In genomic region chr21:42975886-42976608, GRCh38 we compare ENCODE assay signal across 1 cellular context.
TF ChIP-seq lines count a peak whose summit lies in the region.

No MANE protein-coding gene starts in this region.

TF ChIP-seq in K562, 482 proteins besides CTCF, POLR2A, EP300 and RAD21 (continued from another document and continues in another):
- TF ChIP-seq, protein P1, sequence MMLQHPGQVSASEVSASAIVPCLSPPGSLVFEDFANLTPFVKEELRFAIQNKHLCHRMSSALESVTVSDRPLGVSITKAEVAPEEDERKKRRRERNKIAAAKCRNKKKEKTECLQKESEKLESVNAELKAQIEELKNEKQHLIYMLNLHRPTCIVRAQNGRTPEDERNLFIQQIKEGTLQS (IDR thresholded peaks at IDR 0.05): peak; percentile 67
- TF ChIP-seq, protein P1 (CRISPR knock-in tag; conservative IDR thresholded peaks at IDR 0.05): no peak
- TF ChIP-seq, protein P2, sequence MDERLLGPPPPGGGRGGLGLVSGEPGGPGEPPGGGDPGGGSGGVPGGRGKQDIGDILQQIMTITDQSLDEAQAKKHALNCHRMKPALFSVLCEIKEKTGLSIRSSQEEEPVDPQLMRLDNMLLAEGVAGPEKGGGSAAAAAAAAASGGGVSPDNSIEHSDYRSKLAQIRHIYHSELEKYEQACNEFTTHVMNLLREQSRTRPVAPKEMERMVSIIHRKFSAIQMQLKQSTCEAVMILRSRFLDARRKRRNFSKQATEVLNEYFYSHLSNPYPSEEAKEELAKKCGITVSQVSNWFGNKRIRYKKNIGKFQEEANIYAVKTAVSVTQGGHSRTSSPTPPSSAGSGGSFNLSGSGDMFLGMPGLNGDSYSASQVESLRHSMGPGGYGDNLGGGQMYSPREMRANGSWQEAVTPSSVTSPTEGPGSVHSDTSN (CRISPR knock-in tag; IDR thresholded peaks at IDR 0.05; ENCODE audit: low read depth): no peak
- TF ChIP-seq, protein P2 (tag; conservative IDR thresholded peaks at IDR 0.05; ENCODE audit: low read depth): 0 out of 2 replicates have a peak, but pooled peaks have one; percentile 25
- TF ChIP-seq SMAD1 (IDR thresholded peaks at IDR 0.05; ENCODE audit: low read depth, low read length, partially characterized antibody) (no peak), RAD51 (IDR thresholded peaks at IDR 0.05; ENCODE audit: borderline replicate concordance, low read depth) (no peak), SNIP1 (IDR thresholded peaks at IDR 0.05; ENCODE audit: low read depth) (no peak), ZNF140 (CRISPR knock-in tag; IDR thresholded peaks at IDR 0.05) (no peak), SP1 (CRISPR knock-in tag; IDR thresholded peaks at IDR 0.05) (peak; percentile 27; the same call in 1 of the 2 replicates), ZFP30 (CRISPR knock-in tag; IDR thresholded peaks at IDR 0.05; ENCODE audit: borderline replicate concordance) (no peak), CBFA2T2 (conservative IDR thresholded peaks at IDR 0.05) (no peak), ZNF24 (IDR thresholded peaks at IDR 0.05) (no peak), HNRNPH1 (optimal IDR thresholded peaks at IDR 0.05; ENCODE audit: low read depth, low read length) (no peak), ZNF318 (IDR thresholded peaks at IDR 0.05; ENCODE audit: borderline replicate concordance in 1 of 2, low read depth in 1 of 2) (no peak), ZBTB43 (CRISPR knock-in tag; IDR thresholded peaks at IDR 0.05) (no peak), ZSCAN29 (IDR thresholded peaks at IDR 0.05) (peak; percentile 57; the same call in 1 of the 2 replicates), DNMT1 (IDR thresholded peaks at IDR 0.05) (no peak), KDM2B (CRISPR knock-in tag; IDR thresholded peaks at IDR 0.05) (no peak), ZNF12 (CRISPR knock-in tag; IDR thresholded peaks at IDR 0.05) (no peak), CHCHD3 (CRISPR knock-in tag; IDR thresholded peaks at IDR 0.05) (no peak), KLF16 (IDR thresholded peaks at IDR 0.05) (no peak), NFIC (IDR thresholded peaks at IDR 0.05) (no peak), NR4A1 (CRISPR knock-in tag; IDR thresholded peaks at IDR 0.05) (no peak), NR4A1 (tag; IDR thresholded peaks at IDR 0.05) (no peak), ZKSCAN8 (CRISPR knock-in tag; IDR thresholded peaks at IDR 0.05) (no peak), SMARCC2 (IDR thresholded peaks at IDR 0.05; ENCODE audit: low read depth) (no peak)
- TF ChIP-seq, protein P3, sequence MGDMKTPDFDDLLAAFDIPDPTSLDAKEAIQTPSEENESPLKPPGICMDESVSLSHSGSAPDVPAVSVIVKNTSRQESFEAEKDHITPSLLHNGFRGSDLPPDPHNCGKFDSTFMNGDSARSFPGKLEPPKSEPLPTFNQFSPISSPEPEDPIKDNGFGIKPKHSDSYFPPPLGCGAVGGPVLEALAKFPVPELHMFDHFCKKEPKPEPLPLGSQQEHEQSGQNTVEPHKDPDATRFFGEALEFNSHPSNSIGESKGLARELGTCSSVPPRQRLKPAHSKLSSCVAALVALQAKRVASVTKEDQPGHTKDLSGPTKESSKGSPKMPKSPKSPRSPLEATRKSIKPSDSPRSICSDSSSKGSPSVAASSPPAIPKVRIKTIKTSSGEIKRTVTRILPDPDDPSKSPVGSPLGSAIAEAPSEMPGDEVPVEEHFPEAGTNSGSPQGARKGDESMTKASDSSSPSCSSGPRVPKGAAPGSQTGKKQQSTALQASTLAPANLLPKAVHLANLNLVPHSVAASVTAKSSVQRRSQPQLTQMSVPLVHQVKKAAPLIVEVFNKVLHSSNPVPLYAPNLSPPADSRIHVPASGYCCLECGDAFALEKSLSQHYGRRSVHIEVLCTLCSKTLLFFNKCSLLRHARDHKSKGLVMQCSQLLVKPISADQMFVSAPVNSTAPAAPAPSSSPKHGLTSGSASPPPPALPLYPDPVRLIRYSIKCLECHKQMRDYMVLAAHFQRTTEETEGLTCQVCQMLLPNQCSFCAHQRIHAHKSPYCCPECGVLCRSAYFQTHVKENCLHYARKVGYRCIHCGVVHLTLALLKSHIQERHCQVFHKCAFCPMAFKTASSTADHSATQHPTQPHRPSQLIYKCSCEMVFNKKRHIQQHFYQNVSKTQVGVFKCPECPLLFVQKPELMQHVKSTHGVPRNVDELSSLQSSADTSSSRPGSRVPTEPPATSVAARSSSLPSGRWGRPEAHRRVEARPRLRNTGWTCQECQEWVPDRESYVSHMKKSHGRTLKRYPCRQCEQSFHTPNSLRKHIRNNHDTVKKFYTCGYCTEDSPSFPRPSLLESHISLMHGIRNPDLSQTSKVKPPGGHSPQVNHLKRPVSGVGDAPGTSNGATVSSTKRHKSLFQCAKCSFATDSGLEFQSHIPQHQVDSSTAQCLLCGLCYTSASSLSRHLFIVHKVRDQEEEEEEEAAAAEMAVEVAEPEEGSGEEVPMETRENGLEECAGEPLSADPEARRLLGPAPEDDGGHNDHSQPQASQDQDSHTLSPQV (IDR thresholded peaks at IDR 0.05): no peak
- TF ChIP-seq, protein P4, sequence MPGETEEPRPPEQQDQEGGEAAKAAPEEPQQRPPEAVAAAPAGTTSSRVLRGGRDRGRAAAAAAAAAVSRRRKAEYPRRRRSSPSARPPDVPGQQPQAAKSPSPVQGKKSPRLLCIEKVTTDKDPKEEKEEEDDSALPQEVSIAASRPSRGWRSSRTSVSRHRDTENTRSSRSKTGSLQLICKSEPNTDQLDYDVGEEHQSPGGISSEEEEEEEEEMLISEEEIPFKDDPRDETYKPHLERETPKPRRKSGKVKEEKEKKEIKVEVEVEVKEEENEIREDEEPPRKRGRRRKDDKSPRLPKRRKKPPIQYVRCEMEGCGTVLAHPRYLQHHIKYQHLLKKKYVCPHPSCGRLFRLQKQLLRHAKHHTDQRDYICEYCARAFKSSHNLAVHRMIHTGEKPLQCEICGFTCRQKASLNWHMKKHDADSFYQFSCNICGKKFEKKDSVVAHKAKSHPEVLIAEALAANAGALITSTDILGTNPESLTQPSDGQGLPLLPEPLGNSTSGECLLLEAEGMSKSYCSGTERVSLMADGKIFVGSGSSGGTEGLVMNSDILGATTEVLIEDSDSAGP (CRISPR knock-in tag; IDR thresholded peaks at IDR 0.05): no peak
- TF ChIP-seq, protein P5, sequence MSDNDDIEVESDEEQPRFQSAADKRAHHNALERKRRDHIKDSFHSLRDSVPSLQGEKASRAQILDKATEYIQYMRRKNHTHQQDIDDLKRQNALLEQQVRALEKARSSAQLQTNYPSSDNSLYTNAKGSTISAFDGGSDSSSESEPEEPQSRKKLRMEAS (CRISPR knock-in tag; IDR thresholded peaks at IDR 0.05): no peak
- TF ChIP-seq, protein P6, sequence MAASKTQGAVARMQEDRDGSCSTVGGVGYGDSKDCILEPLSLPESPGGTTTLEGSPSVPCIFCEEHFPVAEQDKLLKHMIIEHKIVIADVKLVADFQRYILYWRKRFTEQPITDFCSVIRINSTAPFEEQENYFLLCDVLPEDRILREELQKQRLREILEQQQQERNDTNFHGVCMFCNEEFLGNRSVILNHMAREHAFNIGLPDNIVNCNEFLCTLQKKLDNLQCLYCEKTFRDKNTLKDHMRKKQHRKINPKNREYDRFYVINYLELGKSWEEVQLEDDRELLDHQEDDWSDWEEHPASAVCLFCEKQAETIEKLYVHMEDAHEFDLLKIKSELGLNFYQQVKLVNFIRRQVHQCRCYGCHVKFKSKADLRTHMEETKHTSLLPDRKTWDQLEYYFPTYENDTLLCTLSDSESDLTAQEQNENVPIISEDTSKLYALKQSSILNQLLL (CRISPR knock-in tag; IDR thresholded peaks at IDR 0.05; ENCODE audit: borderline replicate concordance): no peak
- TF ChIP-seq, protein P7, sequence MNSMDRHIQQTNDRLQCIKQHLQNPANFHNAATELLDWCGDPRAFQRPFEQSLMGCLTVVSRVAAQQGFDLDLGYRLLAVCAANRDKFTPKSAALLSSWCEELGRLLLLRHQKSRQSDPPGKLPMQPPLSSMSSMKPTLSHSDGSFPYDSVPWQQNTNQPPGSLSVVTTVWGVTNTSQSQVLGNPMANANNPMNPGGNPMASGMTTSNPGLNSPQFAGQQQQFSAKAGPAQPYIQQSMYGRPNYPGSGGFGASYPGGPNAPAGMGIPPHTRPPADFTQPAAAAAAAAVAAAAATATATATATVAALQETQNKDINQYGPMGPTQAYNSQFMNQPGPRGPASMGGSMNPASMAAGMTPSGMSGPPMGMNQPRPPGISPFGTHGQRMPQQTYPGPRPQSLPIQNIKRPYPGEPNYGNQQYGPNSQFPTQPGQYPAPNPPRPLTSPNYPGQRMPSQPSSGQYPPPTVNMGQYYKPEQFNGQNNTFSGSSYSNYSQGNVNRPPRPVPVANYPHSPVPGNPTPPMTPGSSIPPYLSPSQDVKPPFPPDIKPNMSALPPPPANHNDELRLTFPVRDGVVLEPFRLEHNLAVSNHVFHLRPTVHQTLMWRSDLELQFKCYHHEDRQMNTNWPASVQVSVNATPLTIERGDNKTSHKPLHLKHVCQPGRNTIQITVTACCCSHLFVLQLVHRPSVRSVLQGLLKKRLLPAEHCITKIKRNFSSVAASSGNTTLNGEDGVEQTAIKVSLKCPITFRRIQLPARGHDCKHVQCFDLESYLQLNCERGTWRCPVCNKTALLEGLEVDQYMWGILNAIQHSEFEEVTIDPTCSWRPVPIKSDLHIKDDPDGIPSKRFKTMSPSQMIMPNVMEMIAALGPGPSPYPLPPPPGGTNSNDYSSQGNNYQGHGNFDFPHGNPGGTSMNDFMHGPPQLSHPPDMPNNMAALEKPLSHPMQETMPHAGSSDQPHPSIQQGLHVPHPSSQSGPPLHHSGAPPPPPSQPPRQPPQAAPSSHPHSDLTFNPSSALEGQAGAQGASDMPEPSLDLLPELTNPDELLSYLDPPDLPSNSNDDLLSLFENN (IDR thresholded peaks at IDR 0.05; ENCODE audit: low read depth in 2 of 2, low read length in 2 of 2): no peak
